Comparison of ENCODE assay signal across 13 cellular contexts in the genomic region with DNA sequence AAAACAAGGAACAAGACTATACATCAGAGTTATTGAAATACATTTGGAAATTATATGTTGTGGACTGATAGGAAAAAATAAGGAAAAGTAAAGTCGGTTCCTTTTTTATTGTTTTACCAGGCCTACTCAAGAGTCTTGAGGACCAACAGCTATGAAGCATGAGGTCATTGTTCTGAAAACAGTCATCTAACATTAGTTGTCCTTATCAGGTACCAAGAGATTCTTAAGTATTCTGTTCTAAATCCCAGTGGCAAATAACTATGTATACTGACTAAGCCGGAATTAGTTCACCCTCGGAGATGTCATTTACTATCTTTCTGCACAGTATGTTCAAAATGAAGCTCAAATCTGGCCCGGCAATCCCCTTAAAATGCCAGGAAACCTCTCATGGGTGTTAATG. TPM values are rescaled to one million over a fixed set of nuclear protein-coding genes. Genes with fewer than 3 reads are reported as not detected.
DNase-seq lines count a peak whose midpoint lies in the region; ATAC-seq and TF ChIP-seq lines count a peak whose summit lies in the region.
"Had no signal": no experiment of that assay in that cellular context is flagged by ENCODE, and none has a peak within 500 bp of the region (broad histone marks: within the 10 kb centered on the region; RNA-seq: fewer than 3 reads in every experiment).

No MANE protein-coding gene starts in this region.

- no peak for TF ChIP-seq EP300 in gastroesophageal sphincter (IDR thresholded peaks at IDR 0.05)

- H3K9me3 Mint-ChIP-seq in neural crest cell: peaks cover 3% of the 10 kb centered on the region
- H3K9me3 Mint-ChIP-seq: activated CD4-positive, alpha-beta memory T cell treated with anti-CD3 and anti-CD28 coated beads for 36 hours had no signal

- H3K36me3 ChIP-seq in right atrium auricular region (no peaks in the 10 kb centered on the region), gastroesophageal sphincter (no peaks in the 10 kb centered on the region), vagina (no peaks in the 10 kb centered on the region)
- H3K36me3 ChIP-seq: SJSA1 had no signal

- H3K4me1 Mint-ChIP-seq in neural crest cell: peaks cover 13% of the 10 kb centered on the region

- intact Hi-C loops in Right ventricle myocardium inferior (cut with DNase I): loop anchor here (5.0 kb wide), 1 partner anchor 76 kb away; no protein-coding TSS in a partner anchor
- intact Hi-C loops in vagina (cut with DNase I): no loop called here

- H3K36me3 Mint-ChIP-seq in neural crest cell (ENCODE audit: low read depth): no peaks in the 10 kb centered on the region
- H3K36me3 Mint-ChIP-seq: activated CD4-positive, alpha-beta memory T cell treated with anti-CD3 and anti-CD28 coated beads for 36 hours had no signal

- H3K9me3 ChIP-seq in right atrium auricular region: no peaks in the 10 kb centered on the region
- no peaks in the 10 kb centered on the region for H3K9me3 ChIP-seq in gastroesophageal sphincter
- H3K9me3 ChIP-seq in vagina: no peaks in the 10 kb centered on the region
- H3K9me3 ChIP-seq: SJSA1 had no signal

- no peaks in the 10 kb centered on the region for H3K27me3 ChIP-seq in right atrium auricular region
- peaks cover 11% of the 10 kb centered on the region for H3K27me3 ChIP-seq in gastroesophageal sphincter
- no peaks in the 10 kb centered on the region for H3K27me3 ChIP-seq in vagina
- H3K27me3 ChIP-seq: SJSA1 had no signal

- ATAC-seq in Right ventricle myocardium inferior: no peak
- no peak for ATAC-seq in gastroesophageal sphincter
- ATAC-seq in HG03039 (IDR thresholded peaks at IDR 0.05; ENCODE audit: unreplicated experiment): no peak

- TF ChIP-seq POLR2A in gastroesophageal sphincter (IDR thresholded peaks at IDR 0.05): no peak
- TF ChIP-seq POLR2A in vagina (IDR thresholded peaks at IDR 0.05): no peak

- peak overlapping the region; percentile 84 for H3K4me3 Mint-ChIP-seq in neural crest cell
- H3K4me3 Mint-ChIP-seq: activated CD4-positive, alpha-beta memory T cell treated with anti-CD3 and anti-CD28 coated beads for 36 hours had no signal

- DNase-seq in right atrium auricular region (ENCODE audit: low spot score) (no peak), Right ventricle myocardium inferior (ENCODE audit: missing footprints) (no peak), neural crest cell (ENCODE audit: low read depth, low spot score) (no peak), vagina (ENCODE audit: extremely low spot score in 2 of 2) (no peak), G401 (ENCODE audit: low spot score) (no peak), substantia nigra (lab: John Stamatoyannopoulos, UW) (no peak)
- DNase-seq: activated CD4-positive, alpha-beta memory T cell treated with anti-CD3 and anti-CD28 coated beads for 36 hours; AML-193; GF-D8 had no signal

- TF ChIP-seq CTCF in right atrium auricular region (IDR thresholded peaks at IDR 0.05) (no peak), gastroesophageal sphincter (IDR thresholded peaks at IDR 0.05) (no peak), neural crest cell (conservative IDR thresholded peaks at IDR 0.05) (no peak), vagina (IDR thresholded peaks at IDR 0.05) (no peak)

- peak overlapping the region; percentile 68 to 70 for H3K27ac ChIP-seq in right atrium auricular region
- H3K27ac ChIP-seq in gastroesophageal sphincter: peak overlapping the region in 3 of 4 donors; percentile 53 to 70 (median 64)
- H3K27ac ChIP-seq in vagina: peak overlapping the region; percentile 15
- H3K27ac ChIP-seq in substantia nigra (ENCODE audit: low read depth, low read length, poor library complexity, severe bottlenecking): no peak overlapping the region
- H3K27ac ChIP-seq: SJSA1 had no signal

- no peak overlapping the region for H3K27ac Mint-ChIP-seq in neural crest cell (ENCODE audit: unreplicated experiment)
- H3K27ac Mint-ChIP-seq: activated CD4-positive, alpha-beta memory T cell treated with anti-CD3 and anti-CD28 coated beads for 36 hours had no signal

- peak overlapping the region; percentile 33 to 44 for H3K4me3 ChIP-seq in right atrium auricular region
- peak overlapping the region; percentile 10 to 38 for H3K4me3 ChIP-seq in gastroesophageal sphincter
- H3K4me3 ChIP-seq in vagina: peak overlapping the region; percentile 19 to 30
- H3K4me3 ChIP-seq: SJSA1 had no signal

- H3K27me3 Mint-ChIP-seq in neural crest cell (ENCODE audit: low read depth): peaks cover 7% of the 10 kb centered on the region
- H3K27me3 Mint-ChIP-seq: activated CD4-positive, alpha-beta memory T cell treated with anti-CD3 and anti-CD28 coated beads for 36 hours had no signal

- in situ Hi-C loops in G401 (cut with HindIII; ENCODE audit: low sequenced_read_pairs): no loop called here

- 58 to 69% methylated on average over 3 to 4 of the region's 4 CpGs for WGBS in gastroesophageal sphincter (ENCODE audit: low coverage in 1 of 2), 2 donors

- H3K4me1 ChIP-seq in right atrium auricular region (peaks cover 0 to 6% of the 10 kb centered on the region in 2 donors), gastroesophageal sphincter (no peaks in the 10 kb centered on the region), vagina (no peaks in the 10 kb centered on the region)
- H3K4me1 ChIP-seq: SJSA1 had no signal

RNA-seq across cellular contexts. Expression of gene ADGRL4, which starts 0.6 kb away (rescaled TPM):
- 10 to 100 TPM; 15.1 to 28.2 TPM for total RNA-seq in right atrium auricular region
- 25.3 TPM for total RNA-seq in Right ventricle myocardium inferior
- total RNA-seq in gastroesophageal sphincter: 10 to 100 TPM; 14.5 to 46.6 (median 17.8) TPM
- 0.75 and 0.98 TPM in 2 replicates for total RNA-seq in neural crest cell
- total RNA-seq in vagina: 17.7 TPM
- total RNA-seq in G401 (2014; rRNA removed; shearing (Covaris generic)): not detected in 2 replicates
- total RNA-seq: activated CD4-positive, alpha-beta memory T cell treated with anti-CD3 and anti-CD28 coated beads for 36 hours; HT-29; SJSA1 had no signal
